Comparison of ENCODE assay signal across 8 cellular contexts in the genomic region with DNA sequence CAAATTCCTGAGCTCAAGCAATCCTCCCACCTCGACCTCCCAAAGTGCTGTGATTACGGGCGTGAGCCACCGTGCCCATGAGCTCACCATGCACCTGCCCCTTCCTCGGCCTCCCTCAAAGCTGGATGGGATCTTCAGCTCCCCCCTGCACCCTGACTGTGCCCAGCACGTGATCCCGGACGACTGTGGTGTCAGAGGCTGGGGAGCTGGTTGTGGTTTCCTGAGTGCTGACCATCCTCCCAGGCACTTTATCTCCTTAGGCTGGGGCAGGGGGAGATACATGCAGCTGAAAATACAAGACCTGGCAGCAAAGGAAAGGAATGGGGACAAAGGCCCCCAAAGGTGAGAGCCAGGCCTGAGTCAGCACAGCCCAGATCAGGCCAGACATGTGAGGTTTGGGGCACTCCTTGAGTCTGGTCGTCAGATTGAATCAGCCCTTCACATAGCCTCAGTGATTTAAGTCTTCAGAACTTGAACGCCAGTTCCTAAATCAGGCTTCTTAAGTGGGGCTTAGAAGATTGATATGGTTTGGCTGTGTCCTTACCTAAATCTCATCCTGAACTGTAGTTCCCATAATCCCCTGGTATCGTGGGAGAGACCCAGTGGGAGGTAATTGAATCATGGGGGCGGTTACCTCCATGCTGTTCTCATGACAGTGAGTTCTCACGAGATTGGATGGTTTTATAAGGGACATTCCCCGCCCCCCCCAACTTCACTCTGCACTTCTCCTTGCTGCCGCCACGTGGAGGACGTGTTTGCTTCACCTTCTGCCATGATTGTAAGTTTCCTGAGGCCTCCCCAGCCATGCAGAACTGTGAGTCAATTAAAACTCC. TPM values are rescaled to one million over a fixed set of nuclear protein-coding genes. Genes with fewer than 3 reads are reported as not detected.
A peak's percentile ranks its signal among the peaks of the same experiment; 100 is the strongest.
DNase-seq lines count a peak whose midpoint lies in the region; ATAC-seq and TF ChIP-seq lines count a peak whose summit lies in the region.

No MANE protein-coding gene starts in this region.

- no peaks in the 10 kb centered on the region for H3F3A ChIP-seq in GM23248 (ENCODE audit: insufficient read depth)

- DNase-seq in BE2C (peak; percentile 49), GM23248 (peak; percentile 27), SIG-M5 (lab: John Stamatoyannopoulos, UW) (peak; percentile 39), chondrocyte (ENCODE audit: low spot score) (peak; percentile 43), DMS79 (lab: John Stamatoyannopoulos, UW) (no peak), GM19238 (ENCODE audit: insufficient read length, low spot score) (no peak)
- DNase-seq in stimulated activated CD4-positive, alpha-beta T cell treated with anti-CD3 and anti-CD28 coated beads, Interleukin-2, amount 100 ng/mL, for 4 hours (ENCODE audit: low read depth), result peak; percentile 14

- H3K4me2 ChIP-seq in GM23248 (ENCODE audit: unreplicated experiment), result no peak overlapping the region

- no peaks in the 10 kb centered on the region; the same call in 1 of the 2 replicates for H3K4me1 ChIP-seq in BE2C
- H3K4me1 ChIP-seq in GM23248 (ENCODE audit: insufficient read depth), result no peaks in the 10 kb centered on the region

- H3K4me1 Mint-ChIP-seq in chondrocyte (ENCODE audit: low read depth), result peaks cover 33% of the 10 kb centered on the region

- 0 out of 2 replicates have a peak overlapping the region, but pooled peaks have one; percentile 24 for H2AFZ ChIP-seq in GM23248

- H3K9me3 ChIP-seq in BE2C, result no peaks in the 10 kb centered on the region
- no peaks in the 10 kb centered on the region for H3K9me3 ChIP-seq in GM23248 (ENCODE audit: low read depth)

- no peaks in the 10 kb centered on the region for H3K36me3 ChIP-seq in BE2C
- H3K36me3 ChIP-seq in GM23248 (ENCODE audit: low read depth), result no peaks in the 10 kb centered on the region

- H3K4me3 Mint-ChIP-seq in chondrocyte (ENCODE audit: unreplicated experiment), result no peak overlapping the region

- TF ChIP-seq CTCF in BE2C (IDR thresholded peaks at IDR 0.05; ENCODE audit: low read depth, low read length) (no peak), chondrocyte (IDR thresholded peaks at IDR 0.05) (no peak)

- H3K9me2 ChIP-seq in GM23248 (ENCODE audit: insufficient read depth), result no peaks in the 10 kb centered on the region

- no peaks in the 10 kb centered on the region for H4K20me1 ChIP-seq in GM23248 (ENCODE audit: insufficient read depth)

- H3K79me2 ChIP-seq in GM23248 (ENCODE audit: insufficient read depth), result no peaks in the 10 kb centered on the region

- no peaks in the 10 kb centered on the region for H3K36me3 Mint-ChIP-seq in chondrocyte (ENCODE audit: low read depth)

- no peak overlapping the region for H3K4me3 ChIP-seq in BE2C (ENCODE audit: low read depth, low read length)
- no peak overlapping the region for H3K4me3 ChIP-seq in GM23248

- H3K9ac ChIP-seq in GM23248, result no peak overlapping the region

- 67 to 69% methylated on average over 17 of the region's 17 CpGs for WGBS in GM23248 (ENCODE audit: low coverage in 1 of 2, low lambda C conversion rate in 2 of 2, missing lambda C conversion rate in 2 of 2), 2 experiments

- H3K27me3 ChIP-seq in BE2C (no peaks in the 10 kb centered on the region), GM23248 (replicated peaks; ENCODE audit: insufficient read depth) (no peaks in the 10 kb centered on the region)

- ATAC-seq in GM19452 (IDR thresholded peaks at IDR 0.05; ENCODE audit: unreplicated experiment), result no peak

- no peaks in the 10 kb centered on the region for H3K9me3 Mint-ChIP-seq in chondrocyte (ENCODE audit: low read depth)

- no peak overlapping the region for H3K27ac ChIP-seq in GM23248

- in situ Hi-C loops in GM23248 (cut with MboI), result loop anchor here (10.0 kb wide), 1 partner anchor 82 kb away; no protein-coding TSS in a partner anchor

- no peak overlapping the region for H3K27ac Mint-ChIP-seq in chondrocyte (ENCODE audit: unreplicated experiment)

- H3K27me3 Mint-ChIP-seq in chondrocyte (ENCODE audit: low read depth), result no peaks in the 10 kb centered on the region

RNA-seq across cellular contexts. Expression of gene PRKCD, which starts 35.8 kb away (rescaled TPM):
- polyA plus RNA-seq in BE2C (2012; ENCODE audit: insufficient read depth, insufficient read length, low read depth), result 0.39 TPM
- 1.8 and 2.5 TPM in 2 replicates for total RNA-seq in GM23248 (2014; rRNA removed; shearing (Covaris generic))
- 9.2 and 9.6 TPM in 2 replicates for polyA plus RNA-seq in GM23248 (2016; fragmentation: Nextera tagmentation; extraction: Ambion mirVana)
- total RNA-seq in chondrocyte, result 11.6 to 20.0 TPM (median 17.1 TPM) in 3 replicates

RNA-seq across cellular contexts. Expression of gene TKT, which starts 59.0 kb away (rescaled TPM):
- 198 TPM for polyA plus RNA-seq in BE2C (2012; ENCODE audit: insufficient read depth, insufficient read length, low read depth)
- total RNA-seq in GM23248 (2014; rRNA removed; shearing (Covaris generic)), result 239 and 256 TPM in 2 replicates
- 129 and 134 TPM in 2 replicates for polyA plus RNA-seq in GM23248 (2016; fragmentation: Nextera tagmentation; extraction: Ambion mirVana)
- 165 to 299 TPM (median 169 TPM) in 3 replicates for total RNA-seq in chondrocyte

Comparison
In these comparisons a context has a peak if more than half of its experiments do, and no peak if none do; other contexts are left out.
1. DNase-seq: peak in BE2C (single experiment), GM23248 (single experiment), SIG-M5 (single experiment), chondrocyte (single experiment) and stimulated activated CD4-positive, alpha-beta T cell treated with anti-CD3 and anti-CD28 coated beads, Interleukin-2, amount 100 ng/mL, for 4 hours (single experiment); none in DMS79 (single experiment) and GM19238 (single experiment).